ENCODE assay signal across 1 cellular context in the genomic region with DNA sequence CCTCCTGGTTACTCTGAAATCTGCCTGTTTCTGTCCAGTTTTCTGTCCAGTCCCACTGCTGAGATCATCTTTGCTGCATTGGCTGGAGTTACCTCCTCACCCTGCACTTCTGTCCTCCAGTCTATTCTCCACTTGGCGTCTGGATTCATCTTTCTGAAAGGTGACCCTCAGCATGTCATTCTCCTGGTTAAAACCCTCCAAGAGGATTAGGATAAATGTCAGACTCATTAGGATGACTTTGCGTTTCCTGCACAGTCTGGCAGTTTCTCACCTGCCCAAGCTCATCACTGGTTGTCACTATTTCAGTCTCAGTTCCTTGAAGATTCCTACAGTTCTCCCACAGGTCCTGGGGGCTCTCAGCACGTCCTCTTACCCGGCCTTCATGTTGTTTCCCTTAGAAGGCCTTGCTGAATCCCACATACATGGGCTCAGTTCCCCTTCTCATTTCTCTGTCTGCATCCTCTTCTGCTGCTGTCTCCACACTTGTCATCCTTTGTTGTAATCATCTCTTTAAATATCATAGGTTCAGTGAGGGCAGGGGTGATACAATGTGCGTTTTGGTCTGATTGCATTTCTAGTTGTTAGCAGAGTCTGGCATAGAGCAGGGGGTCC.
TF ChIP-seq lines count a peak whose summit lies in the region.

No MANE protein-coding gene starts in this region.

TF ChIP-seq in GM23338, 12 proteins besides CTCF, POLR2A, EP300 and RAD21 (continued from another document):
- TF ChIP-seq, protein P1, sequence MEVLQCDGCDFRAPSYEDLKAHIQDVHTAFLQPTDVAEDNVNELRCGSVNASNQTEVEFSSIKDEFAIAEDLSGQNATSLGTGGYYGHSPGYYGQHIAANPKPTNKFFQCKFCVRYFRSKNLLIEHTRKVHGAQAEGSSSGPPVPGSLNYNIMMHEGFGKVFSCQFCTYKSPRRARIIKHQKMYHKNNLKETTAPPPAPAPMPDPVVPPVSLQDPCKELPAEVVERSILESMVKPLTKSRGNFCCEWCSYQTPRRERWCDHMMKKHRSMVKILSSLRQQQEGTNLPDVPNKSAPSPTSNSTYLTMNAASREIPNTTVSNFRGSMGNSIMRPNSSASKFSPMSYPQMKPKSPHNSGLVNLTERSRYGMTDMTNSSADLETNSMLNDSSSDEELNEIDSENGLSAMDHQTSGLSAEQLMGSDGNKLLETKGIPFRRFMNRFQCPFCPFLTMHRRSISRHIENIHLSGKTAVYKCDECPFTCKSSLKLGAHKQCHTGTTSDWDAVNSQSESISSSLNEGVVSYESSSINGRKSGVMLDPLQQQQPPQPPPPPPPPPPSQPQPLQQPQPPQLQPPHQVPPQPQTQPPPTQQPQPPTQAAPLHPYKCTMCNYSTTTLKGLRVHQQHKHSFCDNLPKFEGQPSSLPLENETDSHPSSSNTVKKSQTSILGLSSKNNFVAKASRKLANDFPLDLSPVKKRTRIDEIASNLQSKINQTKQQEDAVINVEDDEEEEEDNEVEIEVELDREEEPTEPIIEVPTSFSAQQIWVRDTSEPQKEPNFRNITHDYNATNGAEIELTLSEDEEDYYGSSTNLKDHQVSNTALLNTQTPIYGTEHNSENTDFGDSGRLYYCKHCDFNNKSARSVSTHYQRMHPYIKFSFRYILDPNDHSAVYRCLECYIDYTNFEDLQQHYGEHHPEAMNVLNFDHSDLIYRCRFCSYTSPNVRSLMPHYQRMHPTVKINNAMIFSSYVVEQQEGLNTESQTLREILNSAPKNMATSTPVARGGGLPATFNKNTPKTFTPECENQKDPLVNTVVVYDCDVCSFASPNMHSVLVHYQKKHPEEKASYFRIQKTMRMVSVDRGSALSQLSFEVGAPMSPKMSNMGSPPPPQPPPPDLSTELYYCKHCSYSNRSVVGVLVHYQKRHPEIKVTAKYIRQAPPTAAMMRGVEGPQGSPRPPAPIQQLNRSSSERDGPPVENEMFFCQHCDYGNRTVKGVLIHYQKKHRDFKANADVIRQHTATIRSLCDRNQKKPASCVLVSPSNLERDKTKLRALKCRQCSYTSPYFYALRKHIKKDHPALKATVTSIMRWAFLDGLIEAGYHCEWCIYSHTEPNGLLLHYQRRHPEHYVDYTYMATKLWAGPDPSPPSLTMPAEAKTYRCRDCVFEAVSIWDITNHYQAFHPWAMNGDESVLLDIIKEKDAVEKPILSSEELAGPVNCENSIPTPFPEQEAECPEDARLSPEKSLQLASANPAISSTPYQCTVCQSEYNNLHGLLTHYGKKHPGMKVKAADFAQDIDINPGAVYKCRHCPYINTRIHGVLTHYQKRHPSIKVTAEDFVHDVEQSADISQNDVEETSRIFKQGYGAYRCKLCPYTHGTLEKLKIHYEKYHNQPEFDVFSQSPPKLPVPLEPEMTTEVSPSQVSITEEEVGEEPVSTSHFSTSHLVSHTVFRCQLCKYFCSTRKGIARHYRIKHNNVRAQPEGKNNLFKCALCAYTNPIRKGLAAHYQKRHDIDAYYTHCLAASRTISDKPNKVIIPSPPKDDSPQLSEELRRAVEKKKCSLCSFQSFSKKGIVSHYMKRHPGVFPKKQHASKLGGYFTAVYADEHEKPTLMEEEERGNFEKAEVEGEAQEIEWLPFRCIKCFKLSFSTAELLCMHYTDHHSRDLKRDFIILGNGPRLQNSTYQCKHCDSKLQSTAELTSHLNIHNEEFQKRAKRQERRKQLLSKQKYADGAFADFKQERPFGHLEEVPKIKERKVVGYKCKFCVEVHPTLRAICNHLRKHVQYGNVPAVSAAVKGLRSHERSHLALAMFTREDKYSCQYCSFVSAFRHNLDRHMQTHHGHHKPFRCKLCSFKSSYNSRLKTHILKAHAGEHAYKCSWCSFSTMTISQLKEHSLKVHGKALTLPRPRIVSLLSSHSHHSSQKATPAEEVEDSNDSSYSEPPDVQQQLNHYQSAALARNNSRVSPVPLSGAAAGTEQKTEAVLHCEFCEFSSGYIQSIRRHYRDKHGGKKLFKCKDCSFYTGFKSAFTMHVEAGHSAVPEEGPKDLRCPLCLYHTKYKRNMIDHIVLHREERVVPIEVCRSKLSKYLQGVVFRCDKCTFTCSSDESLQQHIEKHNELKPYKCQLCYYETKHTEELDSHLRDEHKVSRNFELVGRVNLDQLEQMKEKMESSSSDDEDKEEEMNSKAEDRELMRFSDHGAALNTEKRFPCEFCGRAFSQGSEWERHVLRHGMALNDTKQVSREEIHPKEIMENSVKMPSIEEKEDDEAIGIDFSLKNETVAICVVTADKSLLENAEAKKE (CRISPR knock-in tag; IDR thresholded peaks at IDR 0.05): no peak
- TF ChIP-seq STAT1 (IDR thresholded peaks at IDR 0.05; ENCODE audit: unreplicated experiment): no peak
- no peak for TF ChIP-seq CREB1 (CRISPR knock-in tag; IDR thresholded peaks at IDR 0.05; ENCODE audit: low read depth)
- TF ChIP-seq JUNB (IDR thresholded peaks at IDR 0.05; ENCODE audit: unreplicated experiment): no peak
- TF ChIP-seq EZH2phosphoT487 (IDR thresholded peaks at IDR 0.05; ENCODE audit: unreplicated experiment): no peak
